Comparison of ENCODE assay signal across 17 cellular contexts in genomic region chr9:35272989-35273388, GRCh38.
DNase-seq lines count a peak whose midpoint lies in the region; ATAC-seq and TF ChIP-seq lines count a peak whose summit lies in the region.
"Had no signal": no experiment of that assay in that cellular context is flagged by ENCODE, and none has a peak within 500 bp of the region (broad histone marks: within the 10 kb centered on the region; RNA-seq: fewer than 3 reads in every experiment).

No MANE protein-coding gene starts in this region.

- H3K4me2 ChIP-seq in mesenchymal stem cell (ENCODE audit: low read length, poor library complexity, severe bottlenecking): no peak overlapping the region
- H3K4me2 ChIP-seq: BLaER1 treated with 17β-estradiol and CSF1 and Interleukin-3, amounts not matched to agents 10 nM and 100 nM had no signal

- no peak for TF ChIP-seq POLR2A in gastrocnemius medialis (IDR thresholded peaks at IDR 0.05)

- no peak overlapping the region for H3K4ac ChIP-seq in mesenchymal stem cell (ENCODE audit: low read depth in 1 of 2, low read length in 2 of 2)

- H3K9me3 ChIP-seq in mesenchymal stem cell (ENCODE audit: control insufficient read depth, low read length): no peaks in the 10 kb centered on the region
- no peaks in the 10 kb centered on the region for H3K9me3 ChIP-seq in gastrocnemius medialis
- H3K9me3 ChIP-seq: BLaER1 treated with 17β-estradiol and CSF1 and Interleukin-3, amounts not matched to agents 10 nM and 100 nM; testis had no signal

- peaks cover 1% of the 10 kb centered on the region for H3K79me1 ChIP-seq in mesenchymal stem cell (replicated peaks; ENCODE audit: low read length, poor library complexity, severe bottlenecking)

- no peak overlapping the region for H4K91ac ChIP-seq in mesenchymal stem cell (ENCODE audit: low read length)

- DNase-seq in EH (ENCODE audit: low read depth) (peak; percentile 73), LHCN-M2 (ENCODE audit: low read depth) (peak; percentile 80), dermis blood vessel endothelial cell (peak; percentile 72), mesenchymal stem cell (peak; percentile 11), gastrocnemius medialis (no peak), NCI-H1436 (lab: John Stamatoyannopoulos, UW) (no peak), amniotic stem cell (lab: John Stamatoyannopoulos, UW) (no peak)
- no peak for DNase-seq in stimulated activated CD4-positive, alpha-beta T cell treated with anti-CD3 and anti-CD28 coated beads, Interleukin-4, amount 100 ng/mL, for 24 hours
- DNase-seq: amygdala, cortex of kidney, NCI-H2107, testis had no signal

- H3K36me3 ChIP-seq in mesenchymal stem cell (ENCODE audit: control insufficient read depth in 1 of 2, insufficient read depth in 2 of 2, low read depth in 1 of 2, low read length in 2 of 2) (no peaks in the 10 kb centered on the region), gastrocnemius medialis (no peaks in the 10 kb centered on the region)
- H3K36me3 ChIP-seq: BLaER1 treated with 17β-estradiol and CSF1 and Interleukin-3, amounts not matched to agents 10 nM and 100 nM had no signal

- no peak overlapping the region for H3K27ac ChIP-seq in mesenchymal stem cell (ENCODE audit: low read length, poor library complexity, severe bottlenecking)
- H3K27ac ChIP-seq in gastrocnemius medialis: no peak overlapping the region
- H3K27ac ChIP-seq: BLaER1 treated with 17β-estradiol and CSF1 and Interleukin-3, amounts not matched to agents 10 nM and 100 nM; RWPE1; testis had no signal

- no peak overlapping the region for H3K18ac ChIP-seq in mesenchymal stem cell (ENCODE audit: low read depth in 1 of 2, low read length in 2 of 2)

- no peak overlapping the region for H2AFZ ChIP-seq in mesenchymal stem cell (ENCODE audit: low read depth, low read length)

- no peak overlapping the region for H2BK12ac ChIP-seq in mesenchymal stem cell (ENCODE audit: low read length in 2 of 2)

- no peak overlapping the region for H2BK15ac ChIP-seq in mesenchymal stem cell (ENCODE audit: low read depth, poor library complexity, severe bottlenecking)

- no peak for ATAC-seq in gastrocnemius medialis
- ATAC-seq: esophagus mucosa, WTC11 had no signal

- TF ChIP-seq CTCF in gastrocnemius medialis (IDR thresholded peaks at IDR 0.05 in 4 of 5, conservative IDR thresholded peaks at IDR 0.05 in 1 of 5): no peak

- H2BK5ac ChIP-seq in mesenchymal stem cell (ENCODE audit: low read depth, low read length, poor library complexity, severe bottlenecking): no peak overlapping the region

- 0% methylated on average over 1 of the region's 2 CpGs for WGBS in mesenchymal stem cell

- in situ Hi-C loops in gastrocnemius medialis (cut with MboI; ENCODE audit: low sequenced_read_pairs in 4 of 4): no loop called here

- intact Hi-C loops in gastrocnemius medialis (cut with DNase I; ENCODE audit: low total_unique reads): no loop called here

- H3K9ac ChIP-seq in mesenchymal stem cell (ENCODE audit: low read length): peak overlapping the region; percentile 50
- H3K9ac ChIP-seq: BLaER1 treated with 17β-estradiol and CSF1 and Interleukin-3, amounts not matched to agents 10 nM and 100 nM had no signal

- H3K4me3 ChIP-seq in mesenchymal stem cell (ENCODE audit: insufficient read depth in 1 of 2, low read depth in 1 of 2, low read length in 2 of 2) (no peak overlapping the region), gastrocnemius medialis (no peak overlapping the region)
- H3K4me3 ChIP-seq: BLaER1 treated with 17β-estradiol and CSF1 and Interleukin-3, amounts not matched to agents 10 nM and 100 nM; lung; testis had no signal

- H3K4me1 ChIP-seq in mesenchymal stem cell (ENCODE audit: control insufficient read depth, insufficient read depth, low read depth, low read length) (no peaks in the 10 kb centered on the region), gastrocnemius medialis (peaks cover 39 to 48% of the 10 kb centered on the region in 2 donors)

- no peak overlapping the region for H4K8ac ChIP-seq in mesenchymal stem cell (ENCODE audit: low read length)

- H3K14ac ChIP-seq in mesenchymal stem cell (ENCODE audit: low read length in 2 of 2): no peak overlapping the region

- H2AK5ac ChIP-seq in mesenchymal stem cell (ENCODE audit: low read length, severe bottlenecking): no peak overlapping the region

- H3K27me3 ChIP-seq in mesenchymal stem cell (ENCODE audit: control insufficient read depth in 1 of 2, insufficient read depth in 1 of 2, low read length in 2 of 2) (no peaks in the 10 kb centered on the region), gastrocnemius medialis (no peaks in the 10 kb centered on the region)
- H3K27me3 ChIP-seq: BLaER1 treated with 17β-estradiol and CSF1 and Interleukin-3, amounts not matched to agents 10 nM and 100 nM; testis had no signal

- no peak overlapping the region for H3K23ac ChIP-seq in mesenchymal stem cell (ENCODE audit: low read length in 2 of 2)

- no peak overlapping the region for H2BK120ac ChIP-seq in mesenchymal stem cell (ENCODE audit: low read depth, low read length)

Comparison
In these comparisons a context has a peak if more than half of its experiments do, and no peak if none do; other contexts are left out.
1. DNase-seq: peak in EH (single experiment), LHCN-M2 (single experiment), dermis blood vessel endothelial cell (single experiment) and mesenchymal stem cell (single experiment); none in stimulated activated CD4-positive, alpha-beta T cell treated with anti-CD3 and anti-CD28 coated beads, Interleukin-4, amount 100 ng/mL, for 24 hours (single experiment), gastrocnemius medialis (0 of 2), NCI-H1436 (single experiment) and amniotic stem cell (single experiment).